Comparison of ENCODE assay signal across 8 cellular contexts in the genomic region with DNA sequence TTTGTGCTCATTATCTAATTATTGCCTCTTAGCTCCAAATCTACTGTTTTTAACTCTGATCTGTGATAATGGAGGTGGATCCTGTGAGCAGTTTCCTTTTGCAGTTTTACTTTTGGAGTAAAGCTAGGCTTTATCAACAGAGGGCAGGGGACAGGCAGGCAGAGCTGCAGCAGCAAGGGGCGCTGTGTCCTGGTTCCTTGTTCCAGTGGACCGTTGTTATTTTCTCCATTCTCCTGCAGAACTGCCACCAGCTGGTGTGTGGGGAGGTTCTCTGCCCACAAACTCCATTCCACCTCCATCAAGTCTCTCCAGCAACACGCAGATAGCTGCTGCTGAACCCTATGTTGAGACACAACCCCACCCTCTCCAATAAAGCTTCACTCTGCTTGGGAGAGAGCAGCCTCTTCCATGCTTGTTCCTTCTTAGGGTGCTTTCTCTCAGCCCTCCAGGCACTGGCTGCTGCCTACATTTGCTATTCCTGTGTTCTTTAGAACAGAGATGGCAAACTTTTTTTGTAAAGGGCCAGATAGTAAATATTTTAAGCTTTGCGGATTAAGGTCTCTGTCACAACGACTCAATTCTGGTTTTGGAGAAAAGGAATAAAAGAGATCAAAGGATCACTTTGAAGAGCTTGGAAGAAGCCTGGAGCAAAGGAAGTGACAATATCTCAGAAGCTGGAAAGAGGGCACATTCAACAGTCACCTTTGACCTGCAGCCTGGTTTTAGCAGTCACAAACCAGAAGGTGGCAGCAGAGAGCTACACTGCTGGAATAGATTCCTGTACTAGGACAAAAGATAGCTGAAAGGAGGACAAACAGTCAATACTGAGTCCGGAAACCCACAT.
DNase-seq lines count a peak whose midpoint lies in the region; ATAC-seq and TF ChIP-seq lines count a peak whose summit lies in the region.

No MANE protein-coding gene starts in this region.

- no peaks in the 10 kb centered on the region for H3K4me1 Mint-ChIP-seq in activated T-helper 1 cell treated with anti-CD3 and anti-CD28 coated beads, Interleukin-12 subunit alpha, Interleukin-12 subunit beta, Interleukin-2, Interleukin-4 antibody, amounts not matched to agents 30 ng/mL and 10 ng/mL and 1 ng/mL, durations not matched to agents 14 hours and 24 hours and 36 hours (ENCODE audit: low read depth)
- peaks cover 2% of the 10 kb centered on the region for H3K4me1 Mint-ChIP-seq in glutamatergic neuron (ENCODE audit: low read depth, unreplicated experiment)

- H3K27me3 ChIP-seq in parathyroid adenoma (ENCODE audit: control insufficient read depth, insufficient read depth, low read length): no peaks in the 10 kb centered on the region

- DNase-seq in GM04503 (ENCODE audit: low read depth) (peak; percentile 4), HT-29 (ENCODE audit: low spot score) (peak; percentile 81), NCI-H82 treated with DMSO at 0.1 percent for 48 hours (lab: John Stamatoyannopoulos, UW; ENCODE audit: unreplicated experiment) (peak; percentile 73), glutamatergic neuron (peak; percentile 83)
- DNase-seq in activated T-helper 1 cell treated with anti-CD3 and anti-CD28 coated beads, Interleukin-12 subunit alpha, Interleukin-12 subunit beta, Interleukin-2, Interleukin-4 antibody, amounts not matched to agents 30 ng/mL and 10 ng/mL and 1 ng/mL, durations not matched to agents 14 hours and 24 hours and 36 hours (ENCODE audit: low spot score): peak; percentile 38
- no peak for DNase-seq in effector CD4-positive, alpha-beta T cell

- H3K9me3 ChIP-seq in parathyroid adenoma (ENCODE audit: control insufficient read depth, low read length): no peaks in the 10 kb centered on the region

- TF ChIP-seq CTCF in glutamatergic neuron (IDR thresholded peaks at IDR 0.05; ENCODE audit: partially characterized antibody, unreplicated experiment) (peak; percentile 88), parathyroid adenoma (IDR thresholded peaks at IDR 0.05) (peak; percentile 77)

- H3K9me3 Mint-ChIP-seq in activated T-helper 1 cell treated with anti-CD3 and anti-CD28 coated beads, Interleukin-12 subunit alpha, Interleukin-12 subunit beta, Interleukin-2, Interleukin-4 antibody, amounts not matched to agents 30 ng/mL and 10 ng/mL and 1 ng/mL, durations not matched to agents 14 hours and 24 hours and 36 hours: no peaks in the 10 kb centered on the region
- H3K9me3 Mint-ChIP-seq in glutamatergic neuron (ENCODE audit: unreplicated experiment): no peaks in the 10 kb centered on the region

- ATAC-seq in GM21528 (IDR thresholded peaks at IDR 0.05; ENCODE audit: low FRiP score, unreplicated experiment): peak; percentile 97

- H3K9ac ChIP-seq in parathyroid adenoma: no peak overlapping the region

- no peak overlapping the region for H2AFZ ChIP-seq in parathyroid adenoma

- H3K79me2 ChIP-seq in parathyroid adenoma: no peaks in the 10 kb centered on the region

- no peaks in the 10 kb centered on the region for H3K4me1 ChIP-seq in parathyroid adenoma

- H3K27me3 Mint-ChIP-seq in activated T-helper 1 cell treated with anti-CD3 and anti-CD28 coated beads, Interleukin-12 subunit alpha, Interleukin-12 subunit beta, Interleukin-2, Interleukin-4 antibody, amounts not matched to agents 30 ng/mL and 10 ng/mL and 1 ng/mL, durations not matched to agents 14 hours and 24 hours and 36 hours (ENCODE audit: insufficient read depth): no peaks in the 10 kb centered on the region
- no peaks in the 10 kb centered on the region for H3K27me3 Mint-ChIP-seq in glutamatergic neuron (ENCODE audit: unreplicated experiment)

- no peak overlapping the region for H3K4me3 Mint-ChIP-seq in activated T-helper 1 cell treated with anti-CD3 and anti-CD28 coated beads, Interleukin-12 subunit alpha, Interleukin-12 subunit beta, Interleukin-2, Interleukin-4 antibody, amounts not matched to agents 30 ng/mL and 10 ng/mL and 1 ng/mL, durations not matched to agents 14 hours and 24 hours and 36 hours
- H3K4me3 Mint-ChIP-seq in glutamatergic neuron (ENCODE audit: unreplicated experiment): no peak overlapping the region

- H3K36me3 ChIP-seq in parathyroid adenoma (ENCODE audit: control insufficient read depth, insufficient read depth, low read length): no peaks in the 10 kb centered on the region

- intact Hi-C loops in activated T-helper 1 cell treated with anti-CD3 and anti-CD28 coated beads, Interleukin-12 subunit alpha, Interleukin-12 subunit beta, Interleukin-2, Interleukin-4 antibody, amounts not matched to agents 30 ng/mL and 10 ng/mL and 1 ng/mL, durations not matched to agents 14 hours and 24 hours and 36 hours (cut with micrococcal nuclease): loop anchor here (5.0 kb wide), 1 partner anchor 1556 kb away; no protein-coding TSS in a partner anchor

- peak overlapping the region; percentile 18 for H3K4me2 ChIP-seq in parathyroid adenoma (ENCODE audit: low read length)

- no peak overlapping the region for H3K4me3 ChIP-seq in parathyroid adenoma (ENCODE audit: low read depth, low read length)

- H3K36me3 Mint-ChIP-seq in activated T-helper 1 cell treated with anti-CD3 and anti-CD28 coated beads, Interleukin-12 subunit alpha, Interleukin-12 subunit beta, Interleukin-2, Interleukin-4 antibody, amounts not matched to agents 30 ng/mL and 10 ng/mL and 1 ng/mL, durations not matched to agents 14 hours and 24 hours and 36 hours (ENCODE audit: low read depth): no peaks in the 10 kb centered on the region
- no peaks in the 10 kb centered on the region for H3K36me3 Mint-ChIP-seq in glutamatergic neuron (ENCODE audit: unreplicated experiment)

- H3K27ac Mint-ChIP-seq in activated T-helper 1 cell treated with anti-CD3 and anti-CD28 coated beads, Interleukin-12 subunit alpha, Interleukin-12 subunit beta, Interleukin-2, Interleukin-4 antibody, amounts not matched to agents 30 ng/mL and 10 ng/mL and 1 ng/mL, durations not matched to agents 14 hours and 24 hours and 36 hours: no peak overlapping the region
- H3K27ac Mint-ChIP-seq in glutamatergic neuron (ENCODE audit: unreplicated experiment): no peak overlapping the region

- no peak overlapping the region for H3K27ac ChIP-seq in parathyroid adenoma
